12 cellular contexts compared by ENCODE assay signal in the genomic region with DNA sequence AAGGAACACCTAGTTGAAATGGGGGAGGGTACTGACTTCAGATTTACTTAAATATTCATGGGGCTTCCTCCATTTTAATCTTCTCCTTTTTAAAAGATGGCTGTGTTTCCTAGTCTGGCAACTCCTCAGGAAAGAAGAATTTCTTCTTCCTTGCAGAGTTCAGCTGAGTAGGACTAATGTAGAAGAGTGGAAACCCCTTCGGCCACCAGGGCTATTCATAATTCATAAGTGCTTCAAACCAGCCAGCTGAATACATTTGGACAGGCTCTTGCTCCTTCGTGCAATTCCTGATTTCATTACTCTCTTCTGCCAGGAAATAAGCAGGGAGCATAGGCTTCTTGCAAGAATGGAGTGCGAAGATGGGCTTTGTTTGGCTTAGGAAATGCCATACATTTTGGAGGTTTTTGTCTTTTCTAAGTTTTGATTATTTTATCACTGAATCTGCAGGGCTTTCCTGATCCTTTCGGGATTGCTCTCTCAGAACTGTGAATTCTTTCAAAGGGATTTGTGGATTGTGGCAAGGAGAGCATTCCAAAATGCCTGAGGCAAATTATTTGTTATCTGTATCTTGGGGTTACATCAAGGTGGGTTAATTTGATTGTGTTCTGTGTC.
DNase-seq lines count a peak whose midpoint lies in the region; ATAC-seq and TF ChIP-seq lines count a peak whose summit lies in the region.
"Had no signal": no experiment of that assay in that cellular context is flagged by ENCODE, and none has a peak within 500 bp of the region (broad histone marks: within the 10 kb centered on the region; RNA-seq: fewer than 3 reads in every experiment).

No MANE protein-coding gene starts in this region.

- no peaks in the 10 kb centered on the region for H3K27me3 Mint-ChIP-seq in T-helper 17 cell
- H3K27me3 Mint-ChIP-seq: activated naive CD8-positive, alpha-beta T cell treated with anti-CD3 and anti-CD28 coated beads for 36 hours had no signal

- H3K27me3 ChIP-seq in H7 (ENCODE audit: control insufficient read depth, insufficient read depth, low read length) (no peaks in the 10 kb centered on the region), left ventricle myocardium inferior (ENCODE audit: low read depth) (no peaks in the 10 kb centered on the region)
- H3K27me3 ChIP-seq: right lobe of liver had no signal

- peaks cover 98% of the 10 kb centered on the region for H3K4me1 ChIP-seq in left ventricle myocardium inferior

- TF ChIP-seq CTCF in left ventricle myocardium inferior (IDR thresholded peaks at IDR 0.05; ENCODE audit: borderline replicate concordance): peak; percentile 39

- DNase-seq in H7 (no peak), T-helper 17 cell (no peak), left ventricle myocardium inferior (no peak), retina (peak; percentile 72), DMS153 treated with DMSO at 0.1 percent for 48 hours (lab: John Stamatoyannopoulos, UW; ENCODE audit: unreplicated experiment) (no peak), superior temporal gyrus (ENCODE audit: extremely low spot score) (no peak)
- DNase-seq: activated naive CD8-positive, alpha-beta T cell treated with anti-CD3 and anti-CD28 coated beads for 36 hours; head of caudate nucleus; NCI-H510A; right lobe of liver had no signal

- H3K9me3 ChIP-seq in T-helper 17 cell (ENCODE audit: control insufficient read depth, low read length, poor library complexity, severe bottlenecking): no peaks in the 10 kb centered on the region
- no peaks in the 10 kb centered on the region for H3K9me3 ChIP-seq in left ventricle myocardium inferior (replicated peaks)
- H3K9me3 ChIP-seq: right lobe of liver had no signal

- H3K36me3 ChIP-seq in H7 (replicated peaks; ENCODE audit: control insufficient read depth, insufficient read depth, low read length) (no peaks in the 10 kb centered on the region; the same call in 1 of the 2 replicates), left ventricle myocardium inferior (peaks cover 19% of the 10 kb centered on the region)
- H3K36me3 ChIP-seq: right lobe of liver had no signal

- peak overlapping the region; percentile 22; the same call in 1 of the 2 replicates for H3K4me3 ChIP-seq in H7 (ENCODE audit: insufficient read depth, low read depth, low read length)
- H3K4me3 ChIP-seq in left ventricle myocardium inferior: peak overlapping the region; percentile 30
- H3K4me3 ChIP-seq: right lobe of liver had no signal

- intact Hi-C loops in left ventricle myocardium inferior (cut with micrococcal nuclease): loop anchor here (5.0 kb wide), 1 partner anchor 82 kb away; no protein-coding TSS in a partner anchor

- peaks cover 64% of the 10 kb centered on the region for H3K4me1 Mint-ChIP-seq in T-helper 17 cell

- ATAC-seq in T-helper 17 cell: no peak
- no peak for ATAC-seq in HG03139 (IDR thresholded peaks at IDR 0.05; ENCODE audit: unreplicated experiment)
- ATAC-seq in GM18868 (IDR thresholded peaks at IDR 0.05; ENCODE audit: unreplicated experiment): no peak

- peaks cover 4% of the 10 kb centered on the region for H3K36me3 Mint-ChIP-seq in T-helper 17 cell (ENCODE audit: low read depth)

- H3K27ac ChIP-seq in left ventricle myocardium inferior (replicated peaks): peak overlapping the region; percentile 46

- H3K4me3 Mint-ChIP-seq in T-helper 17 cell: no peak overlapping the region
- H3K4me3 Mint-ChIP-seq: activated naive CD8-positive, alpha-beta T cell treated with anti-CD3 and anti-CD28 coated beads for 36 hours had no signal

- peak overlapping the region; percentile 87 for H3K27ac Mint-ChIP-seq in T-helper 17 cell
- H3K27ac Mint-ChIP-seq: activated naive CD8-positive, alpha-beta T cell treated with anti-CD3 and anti-CD28 coated beads for 36 hours had no signal
